Comparison of ENCODE assay signal across 17 cellular contexts in the genomic region with DNA sequence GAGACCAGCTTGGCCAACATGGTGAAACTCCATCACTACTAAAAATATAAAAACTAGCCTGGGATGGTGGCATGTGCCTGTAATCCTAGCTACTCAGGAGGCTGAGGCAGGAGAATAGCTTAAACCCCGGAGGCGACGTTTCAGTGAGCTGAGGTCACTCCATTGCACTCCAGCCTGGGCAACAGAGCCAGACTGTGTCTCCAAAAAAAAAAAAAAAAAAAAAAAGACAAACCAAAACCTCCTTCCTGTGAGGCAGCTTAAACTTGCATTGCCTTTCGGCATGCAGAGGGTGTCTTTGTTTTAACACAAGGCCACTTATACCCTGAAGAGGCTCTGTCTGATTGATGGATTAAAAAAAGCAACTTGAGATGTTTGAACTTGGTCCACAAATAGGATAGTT.
DNase-seq lines count a peak whose midpoint lies in the region; ATAC-seq and TF ChIP-seq lines count a peak whose summit lies in the region.
"Had no signal": no experiment of that assay in that cellular context is flagged by ENCODE, and none has a peak within 500 bp of the region (broad histone marks: within the 10 kb centered on the region; RNA-seq: fewer than 3 reads in every experiment).

No MANE protein-coding gene starts in this region.

- H3K27ac ChIP-seq in left lung (no peak overlapping the region), A673 (ENCODE audit: low read depth, low read length, poor library complexity, severe bottlenecking) (no peak overlapping the region), right lobe of liver (no peak overlapping the region)
- H3K27ac ChIP-seq: adrenal gland had no signal

- in situ Hi-C loops in SK-MEL-5 (cut with HindIII; ENCODE audit: low pct_unique_long_range_greater_than_20kb, low sequenced_read_pairs) = no loop called here

- intact Hi-C loops in sciatic nerve (cut with DNase I) (no loop called here), left lung (cut with DNase I) (no loop called here), A673 (cut with micrococcal nuclease; ENCODE audit: unreplicated experiment) (no loop called here), right lobe of liver (cut with DNase I) (no loop called here)

- BruUV-seq in A673 (replicated peaks; lab: Mats Ljungman, UMichigan) = no TSS peak

- H3K4me3 ChIP-seq in left lung (no peak overlapping the region), A673 (ENCODE audit: low read depth, low read length, poor library complexity, severe bottlenecking) (no peak overlapping the region), right lobe of liver (no peak overlapping the region)
- H3K4me3 ChIP-seq: adrenal gland, lung had no signal

- CTCF ChIA-PET in A673 (lab: Charles Lee) = no interaction called here

- TF ChIP-seq POLR2A in right lobe of liver (IDR thresholded peaks at IDR 0.05) = no peak

- ATAC-seq in sciatic nerve (peak; percentile 38), left lung (no peak), right lobe of liver (no peak)
- ATAC-seq: natural killer cell treated with Interleukin-12 subunit alpha and Interleukin-12 subunit beta and Interleukin-15 and Interleukin-18, amount 100 ng/mL, for 72 hours; stimulated activated naive CD8-positive, alpha-beta T cell treated with anti-CD3 and anti-CD28 coated beads, Interleukin-15, Interleukin-2, amounts not matched to agents 100 U/mL and 50 U/mL, for 24 hours had no signal

- no peaks in the 10 kb centered on the region for H3K9me3 ChIP-seq in left lung
- H3K9me3 ChIP-seq in A673 (ENCODE audit: low read depth, low read length, poor library complexity, severe bottlenecking) = no peaks in the 10 kb centered on the region
- no peaks in the 10 kb centered on the region for H3K9me3 ChIP-seq in right lobe of liver
- H3K9me3 ChIP-seq: adrenal gland had no signal

- DNase-seq in COLO829 (ENCODE audit: low spot score) (peak; percentile 42), SK-MEL-5 (ENCODE audit: low read depth, low spot score) (peak; percentile 70), fibroblast of peridontal ligament (ENCODE audit: extremely low read depth) (peak; percentile 84), sciatic nerve (ENCODE audit: low spot score) (no peak), left lung (no peak), A673 (ENCODE audit: low spot score) (no peak), epidermal melanocyte (ENCODE audit: insufficient read length, low spot score) (no peak), right lobe of liver (no peak)
- DNase-seq: adrenal gland; cerebellar nuclear complex; COR-L47; endodermal cell; glutamatergic neuron; NCI-H187 treated with DMSO at 0.1 percent for 48 hours; stimulated activated naive CD8-positive, alpha-beta T cell treated with anti-CD3 and anti-CD28 coated beads, Interleukin-15, Interleukin-2, amounts not matched to agents 100 U/mL and 50 U/mL, for 24 hours had no signal

- WGBS in right lobe of liver (ENCODE audit: insufficient coverage, low coverage, low lambda C conversion rate, missing lambda C conversion rate) = 71% methylated on average over 4 of the region's 4 CpGs

- H3K4me1 ChIP-seq in left lung (peaks cover 0 to 9% of the 10 kb centered on the region in 2 donors), A673 (ENCODE audit: insufficient read depth, low read length, poor library complexity, severe bottlenecking) (peaks cover 44% of the 10 kb centered on the region), right lobe of liver (no peaks in the 10 kb centered on the region)

- POLR2A ChIA-PET in A673 (lab: Charles Lee; ENCODE audit: low non-redundant PET) = no interaction called here

- TF ChIP-seq CTCF in left lung (IDR thresholded peaks at IDR 0.05) (no peak), A673 (conservative IDR thresholded peaks at IDR 0.05; ENCODE audit: low read depth, low read length) (no peak), right lobe of liver (IDR thresholded peaks at IDR 0.05) (no peak)

- no peaks in the 10 kb centered on the region for H3K36me3 ChIP-seq in left lung
- H3K36me3 ChIP-seq in A673 (ENCODE audit: insufficient read depth, low read length, poor library complexity, severe bottlenecking) = no peaks in the 10 kb centered on the region
- H3K36me3 ChIP-seq in right lobe of liver = no peaks in the 10 kb centered on the region
- H3K36me3 ChIP-seq: adrenal gland had no signal

- H3K27me3 ChIP-seq in left lung = no peaks in the 10 kb centered on the region
- no peaks in the 10 kb centered on the region for H3K27me3 ChIP-seq in A673 (replicated peaks; ENCODE audit: insufficient read depth, low read depth, low read length, poor library complexity)
- H3K27me3 ChIP-seq in right lobe of liver = no peaks in the 10 kb centered on the region
- H3K27me3 ChIP-seq: adrenal gland had no signal

Comparison
In these comparisons a context has a peak if more than half of its experiments do, and no peak if none do; other contexts are left out.
1. DNase-seq: peak in COLO829 (single experiment), SK-MEL-5 (single experiment) and fibroblast of peridontal ligament (single experiment); none in sciatic nerve (single experiment), left lung (0 of 2), A673 (single experiment), epidermal melanocyte (single experiment) and right lobe of liver (0 of 3).